14 cellular contexts compared by ENCODE assay signal in the genomic region with DNA sequence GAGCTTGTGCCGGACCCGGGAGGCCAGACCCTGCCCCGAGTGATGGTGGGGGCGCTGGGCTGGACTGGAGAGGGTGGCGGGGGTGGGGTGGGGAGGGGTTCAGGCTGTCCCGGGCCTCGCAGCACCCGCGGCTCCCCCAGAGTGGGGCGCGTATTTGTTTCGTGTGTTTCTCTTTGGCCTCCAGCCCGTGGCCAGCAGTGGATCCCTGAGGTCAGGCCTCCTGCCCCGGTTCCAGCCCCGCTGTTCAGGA. TPM values are rescaled to one million over a fixed set of nuclear protein-coding genes. Genes with fewer than 3 reads are reported as not detected.
DNase-seq lines count a peak whose midpoint lies in the region; ATAC-seq and TF ChIP-seq lines count a peak whose summit lies in the region.
"Had no signal": no experiment of that assay in that cellular context is flagged by ENCODE, and none has a peak within 500 bp of the region (broad histone marks: within the 10 kb centered on the region; RNA-seq: fewer than 3 reads in every experiment).

No MANE protein-coding gene starts in this region.

- H3K4me2 ChIP-seq in BLaER1 treated with 17β-estradiol and CSF1 and Interleukin-3, amounts not matched to agents 10 nM and 100 nM, result peak overlapping the region in 8 of 11 experiments; percentile 69 to 93 (median 83); a peak in 17 of 22 replicates
- H3K4me2 ChIP-seq in osteoblast (ENCODE audit: insufficient read depth, low read length), result no peak overlapping the region

- no peak overlapping the region for H2AFZ ChIP-seq in osteoblast (ENCODE audit: low read length)

- no peaks in the 10 kb centered on the region for H3K36me3 ChIP-seq in BLaER1 treated with 17β-estradiol and CSF1 and Interleukin-3, amounts not matched to agents 10 nM and 100 nM
- no peaks in the 10 kb centered on the region for H3K36me3 ChIP-seq in osteoblast (ENCODE audit: insufficient read depth, low read length)
- H3K36me3 ChIP-seq: BE2C, HAP-1 had no signal

- ATAC-seq in GM18868 (IDR thresholded peaks at IDR 0.05; ENCODE audit: unreplicated experiment), result no peak

- H4K20me1 ChIP-seq in BLaER1 treated with 17β-estradiol and CSF1 and Interleukin-3, amounts not matched to agents 10 nM and 100 nM, result peaks cover 0 to 26% (median 0%) of the 10 kb centered on the region in 11 experiments; a peak in 7 of 22 replicates
- H4K20me1 ChIP-seq in osteoblast (ENCODE audit: insufficient read depth, low read length), result no peaks in the 10 kb centered on the region

- H3K9ac ChIP-seq in BLaER1 treated with 17β-estradiol and CSF1 and Interleukin-3, amounts not matched to agents 10 nM and 100 nM, result peak overlapping the region in 2 of 11 experiments; percentile 2 to 24; a peak in 3 of 22 replicates

- no peaks in the 10 kb centered on the region for H3K9me3 ChIP-seq in BLaER1 treated with 17β-estradiol and CSF1 and Interleukin-3, amounts not matched to agents 10 nM and 100 nM (replicated peaks in 1 of 11)
- no peaks in the 10 kb centered on the region for H3K9me3 ChIP-seq in osteoblast (ENCODE audit: low read depth, low read length)
- H3K9me3 ChIP-seq: BE2C, HAP-1 had no signal

- H3K4me1 ChIP-seq in BLaER1 treated with 17β-estradiol and CSF1 and Interleukin-3, amounts not matched to agents 10 nM and 100 nM, result peaks cover 6 to 77% (median 57%) of the 10 kb centered on the region in 10 experiments; a peak in 18 of 20 replicates
- no peaks in the 10 kb centered on the region for H3K4me1 ChIP-seq in osteoblast (ENCODE audit: insufficient read depth, low read length)
- H3K4me1 ChIP-seq: BE2C, HAP-1 had no signal

- H3K27ac ChIP-seq in BLaER1 treated with 17β-estradiol and CSF1 and Interleukin-3, amounts not matched to agents 10 nM and 100 nM, result no peak overlapping the region
- no peak overlapping the region for H3K27ac ChIP-seq in coronary artery
- H3K27ac ChIP-seq in osteoblast (ENCODE audit: low read depth, low read length), result no peak overlapping the region

- H3K27me3 ChIP-seq in BLaER1 treated with 17β-estradiol and CSF1 and Interleukin-3, amounts not matched to agents 10 nM and 100 nM, result peaks cover 10 to 24% (median 18%) of the 10 kb centered on the region in 11 experiments; a peak in 17 of 22 replicates
- no peaks in the 10 kb centered on the region for H3K27me3 ChIP-seq in osteoblast (ENCODE audit: insufficient read depth, low read length)
- H3K27me3 ChIP-seq: BE2C had no signal

- no peak overlapping the region for H3K4me3 ChIP-seq in BLaER1 treated with 17β-estradiol and CSF1 and Interleukin-3, amounts not matched to agents 10 nM and 100 nM
- H3K4me3 ChIP-seq in coronary artery (no peak overlapping the region), osteoblast (ENCODE audit: insufficient read depth, low read length) (no peak overlapping the region)
- H3K4me3 ChIP-seq: HAP-1 had no signal

- peak; percentile 47 for DNase-seq in coronary artery (ENCODE audit: low spot score)
- peak; percentile 74 for DNase-seq in osteoblast (ENCODE audit: insufficient read length, low spot score, missing footprints)
- DNase-seq in NCI-H2171 (lab: John Stamatoyannopoulos, UW), result no peak
- DNase-seq in MV-4-11 (lab: John Stamatoyannopoulos, UW), result no peak
- DNase-seq: ACHN; BE2C; CD4-positive, alpha-beta memory T cell; DMS153; DMS79; GDM1 had no signal

- TF ChIP-seq CTCF in coronary artery (IDR thresholded peaks at IDR 0.05) (no peak), osteoblast (IDR thresholded peaks at IDR 0.05; ENCODE audit: extremely low read depth, low read depth, low read length) (no peak)

- H3K79me2 ChIP-seq in osteoblast (ENCODE audit: insufficient read depth, low read length), result no peaks in the 10 kb centered on the region

RNA-seq across cellular contexts. Expression of gene PRXL2B, which starts 19.1 kb away (rescaled TPM):
- 8.0 and 9.4 TPM in 2 replicates for total RNA-seq in osteoblast

RNA-seq across cellular contexts. Expression of gene MMEL1, which starts 27.1 kb away (rescaled TPM):
- under 0.01 TPM in 1 of 2 replicates, not detected in the other for total RNA-seq in osteoblast
- total RNA-seq: Daoy had no signal

RNA-seq across cellular contexts. Expression of gene TNFRSF14, which starts 49.5 kb away (rescaled TPM):
- 29.2 and 36.6 TPM in 2 replicates for total RNA-seq in osteoblast

Comparison
In these comparisons a context has a peak if more than half of its experiments do, and no peak if none do; other contexts are left out.
1. DNase-seq: peak in coronary artery (single experiment) and osteoblast (single experiment); none in NCI-H2171 (single experiment) and MV-4-11 (single experiment).